In genomic region chr4:56259595-56259994, GRCh38 we compare ENCODE assay signal across 22 cellular contexts.
"Had no signal": no experiment of that assay in that cellular context is flagged by ENCODE, and none has a peak within 500 bp of the region (broad histone marks: within the 10 kb centered on the region; RNA-seq: fewer than 3 reads in every experiment).

No MANE protein-coding gene starts in this region.

- H3K36me3 Mint-ChIP-seq: activated naive CD4-positive, alpha-beta T cell treated with anti-CD3 and anti-CD28 coated beads, Interleukin-2, amount 10 ng/mL, durations not matched to agents 7 days and 5 days had no signal

- H3K27ac Mint-ChIP-seq: activated CD4-positive, alpha-beta memory T cell treated with anti-CD3 and anti-CD28 coated beads, Interleukin-2, amount 10 ng/mL, durations not matched to agents 7 days and 5 days; activated CD4-positive, alpha-beta T cell treated with anti-CD3 and anti-CD28 coated beads for 36 hours; activated naive CD4-positive, alpha-beta T cell treated with anti-CD3 and anti-CD28 coated beads, Interleukin-2, amount 10 ng/mL, durations not matched to agents 7 days and 5 days; activated naive CD8-positive, alpha-beta T cell treated with anti-CD3 and anti-CD28 coated beads for 36 hours; activated T-helper 17 cell treated with anti-CD3 and anti-CD28 coated beads, Interleukin-2, amount 50 U/mL, for 72 hours; T-cell had no signal

- DNase-seq: activated CD4-positive, alpha-beta memory T cell treated with anti-CD3 and anti-CD28 coated beads, Interleukin-2, amount 10 ng/mL, durations not matched to agents 7 days and 5 days; activated CD4-positive, alpha-beta T cell treated with anti-CD3 and anti-CD28 coated beads for 36 hours; activated CD4-positive, alpha-beta T cell treated with anti-CD3 and anti-CD28 coated beads, Interleukin-2, amount 50 U/mL, for 1 hour; activated gamma-delta T cell treated with Interleukin-2 at 50 U/mL for 16 hours; activated naive CD4-positive, alpha-beta T cell treated with anti-CD3 and anti-CD28 coated beads, Interleukin-2, amount 10 ng/mL, durations not matched to agents 7 days and 5 days; activated naive CD8-positive, alpha-beta T cell treated with anti-CD3 and anti-CD28 coated beads for 36 hours; activated T-cell treated with anti-CD3 and anti-CD28 coated beads for 4 hours; activated T-cell treated with anti-CD3 and anti-CD28 coated beads, Interleukin-2, amount 50 U/mL, for 48 hours; brain microvascular endothelial cell; Kasumi-1; KBM-7; NCI-H1048; NCI-H1694 treated with DMSO at 0.1 percent for 48 hours; NCI-H2029 treated with DMSO at 0.1 percent for 48 hours; NCI-H446 treated with DMSO at 0.1 percent for 48 hours; NCI-H524 treated with DMSO at 0.1 percent for 48 hours; NCI-H82; T-cell; T-helper 2 cell had no signal

- H3K4me3 ChIP-seq: cardiac muscle cell, SK-N-MC had no signal

- ATAC-seq: activated CD4-positive, alpha-beta T cell treated with anti-CD3 and anti-CD28 coated beads for 36 hours; activated T-helper 17 cell treated with anti-CD3 and anti-CD28 coated beads, Interleukin-2, amount 50 U/mL, for 72 hours; T-cell had no signal

- H3K4me3 Mint-ChIP-seq: activated CD4-positive, alpha-beta memory T cell treated with anti-CD3 and anti-CD28 coated beads, Interleukin-2, amount 10 ng/mL, durations not matched to agents 7 days and 5 days; activated CD4-positive, alpha-beta T cell treated with anti-CD3 and anti-CD28 coated beads for 36 hours; activated naive CD4-positive, alpha-beta T cell treated with anti-CD3 and anti-CD28 coated beads, Interleukin-2, amount 10 ng/mL, durations not matched to agents 7 days and 5 days; activated naive CD8-positive, alpha-beta T cell treated with anti-CD3 and anti-CD28 coated beads for 36 hours; activated T-helper 17 cell treated with anti-CD3 and anti-CD28 coated beads, Interleukin-2, amount 50 U/mL, for 72 hours; T-cell had no signal

- H3K4me1 Mint-ChIP-seq: activated T-helper 17 cell treated with anti-CD3 and anti-CD28 coated beads, Interleukin-2, amount 50 U/mL, for 72 hours had no signal
